In the genomic region with DNA sequence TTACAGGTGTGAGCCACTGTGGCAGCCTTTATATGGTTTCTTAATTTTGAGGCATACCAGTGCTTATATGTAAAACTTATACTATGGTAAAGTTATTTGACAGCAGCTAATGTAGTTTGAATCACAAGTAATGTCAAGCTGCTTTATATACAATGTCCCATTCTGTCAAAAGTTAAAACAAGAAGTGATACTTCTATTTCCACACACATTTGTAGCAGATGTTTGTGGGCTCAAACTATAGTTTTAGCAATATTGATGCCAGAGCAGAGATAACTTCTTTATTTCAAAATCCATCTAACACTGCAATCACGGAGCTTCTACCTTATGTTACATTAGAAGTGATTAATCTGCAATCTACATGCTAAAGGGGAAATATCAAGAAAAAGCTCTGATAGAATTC, we compare ENCODE assay signal across 1 cellular context.
TF ChIP-seq lines count a peak whose summit lies in the region.

No MANE protein-coding gene starts in this region.

TF ChIP-seq in GM12878, 131 proteins besides CTCF, POLR2A, EP300 and RAD21 (continued from another document):
- TF ChIP-seq, protein P1, sequence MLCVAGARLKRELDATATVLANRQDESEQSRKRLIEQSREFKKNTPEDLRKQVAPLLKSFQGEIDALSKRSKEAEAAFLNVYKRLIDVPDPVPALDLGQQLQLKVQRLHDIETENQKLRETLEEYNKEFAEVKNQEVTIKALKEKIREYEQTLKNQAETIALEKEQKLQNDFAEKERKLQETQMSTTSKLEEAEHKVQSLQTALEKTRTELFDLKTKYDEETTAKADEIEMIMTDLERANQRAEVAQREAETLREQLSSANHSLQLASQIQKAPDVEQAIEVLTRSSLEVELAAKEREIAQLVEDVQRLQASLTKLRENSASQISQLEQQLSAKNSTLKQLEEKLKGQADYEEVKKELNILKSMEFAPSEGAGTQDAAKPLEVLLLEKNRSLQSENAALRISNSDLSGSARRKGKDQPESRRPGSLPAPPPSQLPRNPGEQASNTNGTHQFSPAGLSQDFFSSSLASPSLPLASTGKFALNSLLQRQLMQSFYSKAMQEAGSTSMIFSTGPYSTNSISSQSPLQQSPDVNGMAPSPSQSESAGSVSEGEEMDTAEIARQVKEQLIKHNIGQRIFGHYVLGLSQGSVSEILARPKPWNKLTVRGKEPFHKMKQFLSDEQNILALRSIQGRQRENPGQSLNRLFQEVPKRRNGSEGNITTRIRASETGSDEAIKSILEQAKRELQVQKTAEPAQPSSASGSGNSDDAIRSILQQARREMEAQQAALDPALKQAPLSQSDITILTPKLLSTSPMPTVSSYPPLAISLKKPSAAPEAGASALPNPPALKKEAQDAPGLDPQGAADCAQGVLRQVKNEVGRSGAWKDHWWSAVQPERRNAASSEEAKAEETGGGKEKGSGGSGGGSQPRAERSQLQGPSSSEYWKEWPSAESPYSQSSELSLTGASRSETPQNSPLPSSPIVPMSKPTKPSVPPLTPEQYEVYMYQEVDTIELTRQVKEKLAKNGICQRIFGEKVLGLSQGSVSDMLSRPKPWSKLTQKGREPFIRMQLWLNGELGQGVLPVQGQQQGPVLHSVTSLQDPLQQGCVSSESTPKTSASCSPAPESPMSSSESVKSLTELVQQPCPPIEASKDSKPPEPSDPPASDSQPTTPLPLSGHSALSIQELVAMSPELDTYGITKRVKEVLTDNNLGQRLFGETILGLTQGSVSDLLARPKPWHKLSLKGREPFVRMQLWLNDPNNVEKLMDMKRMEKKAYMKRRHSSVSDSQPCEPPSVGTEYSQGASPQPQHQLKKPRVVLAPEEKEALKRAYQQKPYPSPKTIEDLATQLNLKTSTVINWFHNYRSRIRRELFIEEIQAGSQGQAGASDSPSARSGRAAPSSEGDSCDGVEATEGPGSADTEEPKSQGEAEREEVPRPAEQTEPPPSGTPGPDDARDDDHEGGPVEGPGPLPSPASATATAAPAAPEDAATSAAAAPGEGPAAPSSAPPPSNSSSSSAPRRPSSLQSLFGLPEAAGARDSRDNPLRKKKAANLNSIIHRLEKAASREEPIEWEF (IDR thresholded peaks at IDR 0.05; ENCODE audit: insufficient replicate concordance, low read depth, low read length), result no peak
